ENCODE assay signal across 8 cellular contexts in the genomic region with DNA sequence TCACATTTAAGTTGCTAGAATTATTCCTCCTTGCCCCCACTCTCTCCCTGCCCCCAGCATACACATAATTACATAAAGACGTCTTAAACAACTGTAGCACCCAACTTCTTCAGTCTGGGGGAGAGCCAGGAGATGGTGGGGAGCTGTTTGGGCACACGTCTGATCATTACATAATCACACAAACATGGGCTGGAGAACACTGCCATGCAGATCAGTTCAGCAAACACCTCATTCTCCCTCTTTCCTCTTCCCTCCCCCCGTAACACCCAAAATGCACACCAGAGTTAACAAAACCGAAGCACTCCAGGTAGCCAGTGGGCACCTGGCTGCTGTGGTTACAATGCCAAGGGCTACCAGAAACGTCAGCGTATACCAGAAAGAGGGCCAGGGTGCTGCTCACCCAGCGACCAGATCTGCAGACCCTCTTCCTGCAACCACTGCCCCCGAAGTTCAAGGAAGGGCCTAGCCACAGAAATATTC. TPM values are rescaled to one million over a fixed set of nuclear protein-coding genes. Genes with fewer than 3 reads are reported as not detected.
DNase-seq lines count a peak whose midpoint lies in the region; ATAC-seq and TF ChIP-seq lines count a peak whose summit lies in the region.

No MANE protein-coding gene starts in this region.

- H3K9me3 ChIP-seq in left ventricle myocardium inferior (replicated peaks) (no peaks in the 10 kb centered on the region), mesenchymal stem cell (ENCODE audit: control insufficient read depth, low read length) (no peaks in the 10 kb centered on the region), right lobe of liver (no peaks in the 10 kb centered on the region)

- H3K36me3 ChIP-seq in left ventricle myocardium inferior = no peaks in the 10 kb centered on the region
- H3K36me3 ChIP-seq in mesenchymal stem cell (ENCODE audit: control insufficient read depth in 1 of 2, insufficient read depth in 2 of 2, low read depth in 1 of 2, low read length in 2 of 2) = no peaks in the 10 kb centered on the region
- no peaks in the 10 kb centered on the region for H3K36me3 ChIP-seq in right lobe of liver

- H3K4me1 ChIP-seq in left ventricle myocardium inferior (peaks cover 52% of the 10 kb centered on the region), mesenchymal stem cell (ENCODE audit: control insufficient read depth, insufficient read depth, low read depth, low read length) (peaks cover 26% of the 10 kb centered on the region), right lobe of liver (peaks cover 0 to 5% (median 0%) of the 10 kb centered on the region in 4 donors)

- peak overlapping the region; percentile 74 for H3K9ac ChIP-seq in mesenchymal stem cell (ENCODE audit: low read length)

- DNase-seq in left ventricle myocardium inferior (no peak), left cardiac atrium (no peak), astrocyte of the cerebellum (ENCODE audit: low read depth) (no peak), mesenchymal stem cell (no peak), type B pancreatic cell (ENCODE audit: extremely low spot score, unreplicated experiment) (no peak), SHP77 treated with DMSO at 0.1 percent for 48 hours (lab: John Stamatoyannopoulos, UW) (no peak), HuH-7.5 (ENCODE audit: low spot score) (no peak), right lobe of liver (no peak)

- TF ChIP-seq CTCF in left ventricle myocardium inferior (IDR thresholded peaks at IDR 0.05; ENCODE audit: borderline replicate concordance) (no peak), astrocyte of the cerebellum (IDR thresholded peaks at IDR 0.05; ENCODE audit: low read depth, low read length, missing control alignments) (no peak), type B pancreatic cell (conservative IDR thresholded peaks at IDR 0.05) (no peak), right lobe of liver (IDR thresholded peaks at IDR 0.05) (no peak)

- no peak overlapping the region for H3K18ac ChIP-seq in mesenchymal stem cell (ENCODE audit: low read depth in 1 of 2, low read length in 2 of 2)

- no peak overlapping the region for H3K14ac ChIP-seq in mesenchymal stem cell (ENCODE audit: low read length in 2 of 2)

- peaks cover 27% of the 10 kb centered on the region for H3K79me1 ChIP-seq in mesenchymal stem cell (replicated peaks; ENCODE audit: low read length, poor library complexity, severe bottlenecking)

- H3K4me3 Mint-ChIP-seq in type B pancreatic cell = peak overlapping the region; percentile 89

- H2BK120ac ChIP-seq in mesenchymal stem cell (ENCODE audit: low read depth, low read length) = no peak overlapping the region

- H3K4me3 ChIP-seq in left ventricle myocardium inferior (peak overlapping the region; percentile 76), astrocyte of the cerebellum (ENCODE audit: low read depth, low read length) (peak overlapping the region; percentile 44), mesenchymal stem cell (ENCODE audit: insufficient read depth in 1 of 2, low read depth in 1 of 2, low read length in 2 of 2) (peak overlapping the region in 1 of 2 experiments; percentile 80), right lobe of liver (no peak overlapping the region)

- H4K91ac ChIP-seq in mesenchymal stem cell (ENCODE audit: low read length) = peak overlapping the region; percentile 22

- in situ Hi-C loops in astrocyte of the cerebellum (cut with HindIII; ENCODE audit: low sequenced_read_pairs) = no loop called here

- peak overlapping the region in 1 of 2 experiments; percentile 78 for H2BK12ac ChIP-seq in mesenchymal stem cell (ENCODE audit: low read length in 2 of 2)

- no peak overlapping the region for H2AK5ac ChIP-seq in mesenchymal stem cell (ENCODE audit: low read length, severe bottlenecking)

- peak overlapping the region; percentile 67 for H4K8ac ChIP-seq in mesenchymal stem cell (ENCODE audit: low read length)

- H3K4me2 ChIP-seq in mesenchymal stem cell (ENCODE audit: low read length, poor library complexity, severe bottlenecking) = peak overlapping the region; percentile 82

- H2BK5ac ChIP-seq in mesenchymal stem cell (ENCODE audit: low read depth, low read length, poor library complexity, severe bottlenecking) = no peak overlapping the region

- H3K36me3 Mint-ChIP-seq in type B pancreatic cell = no peaks in the 10 kb centered on the region

- intact Hi-C loops in left ventricle myocardium inferior (cut with micrococcal nuclease) = loop anchor here (10.0 kb wide), 1 partner anchor 118 kb away; no protein-coding TSS in a partner anchor
- intact Hi-C loops in left cardiac atrium (cut with DNase I) = no loop called here
- intact Hi-C loops in right lobe of liver (cut with DNase I) = no loop called here

- no peak overlapping the region for H2BK15ac ChIP-seq in mesenchymal stem cell (ENCODE audit: low read depth, poor library complexity, severe bottlenecking)

- H3K27ac Mint-ChIP-seq in type B pancreatic cell = no peak overlapping the region

- H3K27ac ChIP-seq in left ventricle myocardium inferior (replicated peaks) = peak overlapping the region; percentile 81
- H3K27ac ChIP-seq in mesenchymal stem cell (ENCODE audit: low read length, poor library complexity, severe bottlenecking) = no peak overlapping the region
- H3K27ac ChIP-seq in right lobe of liver = no peak overlapping the region

- H3K9me3 Mint-ChIP-seq in type B pancreatic cell = no peaks in the 10 kb centered on the region

- no peak for ATAC-seq in left cardiac atrium
- ATAC-seq in right lobe of liver = no peak

- no peak for TF ChIP-seq POLR2A in right lobe of liver (IDR thresholded peaks at IDR 0.05)

- no peak overlapping the region for H2AFZ ChIP-seq in mesenchymal stem cell (ENCODE audit: low read depth, low read length)

- H3K4me1 Mint-ChIP-seq in type B pancreatic cell (ENCODE audit: unreplicated experiment) = peaks cover 32% of the 10 kb centered on the region

- no peak overlapping the region for H3K4ac ChIP-seq in mesenchymal stem cell (ENCODE audit: low read depth in 1 of 2, low read length in 2 of 2)

- WGBS in mesenchymal stem cell = 64% methylated on average over 8 of the region's 8 CpGs
- WGBS in right lobe of liver (ENCODE audit: insufficient coverage, low coverage, low lambda C conversion rate, missing lambda C conversion rate) = 38% methylated on average over 7 of the region's 8 CpGs

- peaks cover 45% of the 10 kb centered on the region for H3K27me3 Mint-ChIP-seq in type B pancreatic cell

- H3K23ac ChIP-seq in mesenchymal stem cell (ENCODE audit: low read length in 2 of 2) = no peak overlapping the region

- no peaks in the 10 kb centered on the region for H3K27me3 ChIP-seq in left ventricle myocardium inferior (ENCODE audit: low read depth)
- peaks cover 0 to 7% of the 10 kb centered on the region in 2 experiments for H3K27me3 ChIP-seq in mesenchymal stem cell (ENCODE audit: control insufficient read depth in 1 of 2, insufficient read depth in 1 of 2, low read length in 2 of 2)
- H3K27me3 ChIP-seq in right lobe of liver = no peaks in the 10 kb centered on the region

RNA-seq across cellular contexts. Expression of gene HIVEP3, which starts 1.6 kb away (rescaled TPM):
- total RNA-seq in left ventricle myocardium inferior (5.7 TPM), left cardiac atrium (1 to 10 TPM; 6.6 to 7.2 TPM), type B pancreatic cell (ENCODE audit: low replicate concordance) (3.7 and 9.2 TPM in 2 replicates), right lobe of liver (1 to 10 TPM; 1.4 to 3.9 (median 2.2) TPM)
- 3.5 TPM for polyA plus RNA-seq in mesenchymal stem cell (2013, experiment 1 of 2)
- polyA plus RNA-seq in mesenchymal stem cell (2013, experiment 2 of 2) = 3.6 TPM

Comparison
In these comparisons a context has a peak if more than half of its experiments do, and no peak if none do; other contexts are left out.
1. H3K4me3 ChIP-seq: peak in left ventricle myocardium inferior (single experiment) and astrocyte of the cerebellum (single experiment); none in right lobe of liver (0 of 3).